Comparison of ENCODE assay signal across 25 cellular contexts in genomic region chr7:102823715-102824114, GRCh38.
"Had no signal": no experiment of that assay in that cellular context is flagged by ENCODE, and none has a peak within 500 bp of the region (broad histone marks: within the 10 kb centered on the region; RNA-seq: fewer than 3 reads in every experiment).

No MANE protein-coding gene starts in this region.

- H3K27me3 ChIP-seq: adrenal gland, right atrium auricular region, spleen, tibial artery had no signal

- H3K4me3 ChIP-seq: adrenal gland, prostate gland, right atrium auricular region, spleen, tibial artery had no signal

- H3K36me3 ChIP-seq: adrenal gland, prostate gland had no signal

- H3K27ac Mint-ChIP-seq: activated naive CD8-positive, alpha-beta T cell; activated T-helper 2 cell treated with anti-CD3 and anti-CD28 coated beads, Interferon-gamma antibody, Interleukin-2, Interleukin-4, amounts not matched to agents 10 μg/mL and 5 μg/mL and 100 μg/mL, durations not matched to agents 14 hours and 24 hours and 36 hours; natural killer cell; T-helper 1 cell treated with Interleukin-12 subunit alpha and Interleukin-12 subunit beta and Interleukin-4 antibody, amounts not matched to agents 30 μg/mL and 1 μg/mL, for 36 hours had no signal

- H3K36me3 Mint-ChIP-seq: natural killer cell had no signal

- H3K9me3 Mint-ChIP-seq: activated T-cell treated with anti-CD3 and anti-CD28 coated beads, Interleukin-2, amount 50 U/mL, for 4 hours; activated T-helper 2 cell treated with anti-CD3 and anti-CD28 coated beads, Interferon-gamma antibody, Interleukin-2, Interleukin-4, amounts not matched to agents 10 μg/mL and 5 μg/mL and 100 μg/mL, durations not matched to agents 14 hours and 24 hours and 36 hours; natural killer cell; T-helper 1 cell treated with Interleukin-12 subunit alpha and Interleukin-12 subunit beta and Interleukin-4 antibody, amounts not matched to agents 30 μg/mL and 1 μg/mL, for 36 hours had no signal

- DNase-seq: activated CD4-positive, alpha-beta T cell treated with anti-CD3 and anti-CD28 coated beads for 4 hours; activated CD4-positive, alpha-beta T cell treated with anti-CD3 and anti-CD28 coated beads, Interleukin-2, amount 50 U/mL, for 48 hours; activated CD4-positive, CD25-positive, alpha-beta regulatory T cell; activated CD8-positive, alpha-beta memory T cell treated with anti-CD3 and anti-CD28 coated beads, Interleukin-2, amount 50 U/mL, for 48 hours; activated naive CD4-positive, alpha-beta T cell; activated T-cell treated with anti-CD3 and anti-CD28 coated beads, Interleukin-2, amount 50 U/mL, for 4 hours; adrenal gland; caudate nucleus; dermis blood vessel endothelial cell; effector CD8-positive, alpha-beta T cell; foreskin melanocyte; hypothalamus; left colon; natural killer cell; spleen; stimulated activated CD4-positive, alpha-beta T cell treated with anti-CD3 and anti-CD28 coated beads, Interleukin-4, amount 100 ng/mL, for 24 hours; stimulated activated naive CD8-positive, alpha-beta T cell treated with anti-CD3 and anti-CD28 coated beads, Interleukin-15, Interleukin-2, amounts not matched to agents 100 U/mL and 50 U/mL, for 24 hours; substantia nigra; tibial artery had no signal

- H3K4me1 ChIP-seq: adrenal gland, prostate gland, right atrium auricular region, tibial artery had no signal

- H3K4me1 Mint-ChIP-seq: natural killer cell had no signal

- H3K9me3 ChIP-seq: adrenal gland, prostate gland, right atrium auricular region, spleen, tibial artery had no signal

- ATAC-seq: activated T-cell treated with anti-CD3 and anti-CD28 coated beads, Interleukin-2, amount 50 U/mL, for 4 hours; esophagus mucosa; left colon; natural killer cell; stimulated activated naive CD8-positive, alpha-beta T cell treated with anti-CD3 and anti-CD28 coated beads, Interleukin-15, Interleukin-2, amounts not matched to agents 100 U/mL and 50 U/mL, for 24 hours had no signal

- H3K27me3 Mint-ChIP-seq: activated naive CD8-positive, alpha-beta T cell had no signal

- H3K27ac ChIP-seq: adrenal gland, prostate gland, right atrium auricular region, spleen, tibial artery had no signal

- H3K4me3 Mint-ChIP-seq: activated naive CD8-positive, alpha-beta T cell; activated T-cell treated with anti-CD3 and anti-CD28 coated beads, Interleukin-2, amount 50 U/mL, for 4 hours; natural killer cell; T-helper 1 cell treated with Interleukin-12 subunit alpha and Interleukin-12 subunit beta and Interleukin-4 antibody, amounts not matched to agents 30 μg/mL and 1 μg/mL, for 36 hours had no signal
